10 cellular contexts compared by ENCODE assay signal in genomic region chr7:41630741-41631140, GRCh38.
DNase-seq lines count a peak whose midpoint lies in the region; ATAC-seq, FAIRE-seq and TF ChIP-seq lines count a peak whose summit lies in the region.
"Had no signal": no experiment of that assay in that cellular context is flagged by ENCODE, and none has a peak within 500 bp of the region (broad histone marks: within the 10 kb centered on the region; RNA-seq: fewer than 3 reads in every experiment).

No MANE protein-coding gene starts in this region.

- peaks cover 7 to 9% of the 10 kb centered on the region in 2 donors for H3K9me3 Mint-ChIP-seq in activated naive CD4-positive, alpha-beta T cell treated with anti-CD3 and anti-CD28 coated beads, Interleukin-2, amount 50 U/mL, for 72 hours
- no peaks in the 10 kb centered on the region for H3K9me3 Mint-ChIP-seq in naive B cell

- FAIRE-seq in H54 (lab: Jason Lieb, UNC), result peak; percentile 6

- H3K27ac Mint-ChIP-seq in activated naive CD4-positive, alpha-beta T cell treated with anti-CD3 and anti-CD28 coated beads, Interleukin-2, amount 50 U/mL, for 72 hours, result no peak overlapping the region
- H3K27ac Mint-ChIP-seq in naive B cell, result no peak overlapping the region

- no peaks in the 10 kb centered on the region for H3K27me3 Mint-ChIP-seq in naive B cell

- DNase-seq in activated naive CD4-positive, alpha-beta T cell treated with anti-CD3 and anti-CD28 coated beads, Interleukin-2, amount 50 U/mL, for 72 hours (ENCODE audit: low spot score in 2 of 2), result peak in 1 of 2 donors; percentile 3
- no peak for DNase-seq in activated naive CD4-positive, alpha-beta T cell treated with Interleukin-2 at 50 U/mL for 16 hours
- DNase-seq in H54 (ENCODE audit: insufficient read length, low spot score) (no peak), naive B cell (peak; percentile 12), HEK293T (ENCODE audit: extremely low spot score) (no peak), MV-4-11 (lab: John Stamatoyannopoulos, UW) (no peak), mucosa of gallbladder (ENCODE audit: low spot score) (no peak)
- DNase-seq: NCI-H510A treated with DMSO at 0.1 percent for 48 hours, right lobe of liver had no signal

- no peaks in the 10 kb centered on the region for H3K36me3 Mint-ChIP-seq in activated naive CD4-positive, alpha-beta T cell treated with anti-CD3 and anti-CD28 coated beads, Interleukin-2, amount 50 U/mL, for 72 hours
- no peaks in the 10 kb centered on the region for H3K36me3 Mint-ChIP-seq in naive B cell

- CTCF ChIA-PET in HEK293T (lab: Yijun Ruan, JAX), result no interaction called here

- peak; percentile 52 to 73 for ATAC-seq in activated naive CD4-positive, alpha-beta T cell treated with anti-CD3 and anti-CD28 coated beads, Interleukin-2, amount 50 U/mL, for 72 hours
- ATAC-seq in HG03439 (IDR thresholded peaks at IDR 0.05; ENCODE audit: unreplicated experiment) (peak; percentile 77), naive B cell (ENCODE audit: low read depth in 2 of 2) (peak; percentile 79 to 83)
- ATAC-seq: right lobe of liver had no signal

- POLR2A ChIA-PET in HEK293T (lab: Yijun Ruan, JAX), result no interaction called here

- H3K4me1 Mint-ChIP-seq in naive B cell, result peaks cover 3 to 7% (median 7%) of the 10 kb centered on the region in 3 donors

- TF ChIP-seq POLR2A in H54 (IDR thresholded peaks at IDR 0.05; ENCODE audit: low read depth, low read length), result no peak

- H3K4me3 Mint-ChIP-seq in naive B cell, result no peak overlapping the region

TF ChIP-seq in HEK293T, 16 proteins besides CTCF, POLR2A, EP300 and RAD21:
- TF ChIP-seq ARNT (IDR thresholded peaks at IDR 0.05) (no peak), PKNOX1 (IDR thresholded peaks at IDR 0.05) (no peak), ELF4 (IDR thresholded peaks at IDR 0.05) (no peak), SUZ12 (IDR thresholded peaks at IDR 0.05) (no peak), SP1 (IDR thresholded peaks at IDR 0.05) (no peak), L3MBTL2 (conservative IDR thresholded peaks at IDR 0.05) (no peak), FOXK2 (IDR thresholded peaks at IDR 0.05) (no peak)
